ENCODE assay signal across 9 cellular contexts in genomic region chr6:31660998-31661866, GRCh38. TPM values are rescaled to one million over a fixed set of nuclear protein-coding genes. Genes with fewer than 3 reads are reported as not detected.
A peak's percentile ranks its signal among the peaks of the same experiment; 100 is the strongest.
DNase-seq lines count a peak whose midpoint lies in the region; ATAC-seq, FAIRE-seq and TF ChIP-seq lines count a peak whose summit lies in the region.
"Had no signal": no experiment of that assay in that cellular context is flagged by ENCODE, and none has a peak within 500 bp of the region (broad histone marks: within the 10 kb centered on the region; RNA-seq: fewer than 3 reads in every experiment).

No MANE protein-coding gene starts in this region.

- no peak for ATAC-seq in activated naive CD8-positive, alpha-beta T cell treated with anti-CD3 and anti-CD28 coated beads, Interleukin-2, amount 10 ng/mL, durations not matched to agents 7 days and 5 days (ENCODE audit: low read depth)
- peak; percentile 7 for ATAC-seq in thoracic aorta (ENCODE audit: insufficient number of reproducible peaks, low FRiP score, low read depth)
- no peak for ATAC-seq in HG02970 (IDR thresholded peaks at IDR 0.05; ENCODE audit: low FRiP score, unreplicated experiment)

- peak overlapping the region; percentile 96 for H3K4me2 ChIP-seq in keratinocyte (ENCODE audit: control insufficient read depth, extremely low read depth, insufficient read depth, low read depth, low read length)

- H3K36me3 ChIP-seq in keratinocyte (ENCODE audit: control insufficient read depth in 2 of 2, extremely low read depth in 1 of 2, insufficient read depth in 2 of 2, low read length in 2 of 2) = peaks cover 8% of the 10 kb centered on the region in 2 experiments
- no peaks in the 10 kb centered on the region for H3K36me3 ChIP-seq in thoracic aorta

- no peak for TF ChIP-seq CTCF in keratinocyte (optimal IDR thresholded peaks at IDR 0.05 in 1 of 3, IDR thresholded peaks at IDR 0.05 in 1 of 3, conservative IDR thresholded peaks at IDR 0.05 in 1 of 3; ENCODE audit: extremely low read depth in 1 of 3, insufficient read depth in 2 of 3, low read length in 3 of 3)
- TF ChIP-seq CTCF in thoracic aorta (IDR thresholded peaks at IDR 0.05) = no peak

- H3K9me3 ChIP-seq in keratinocyte (ENCODE audit: control insufficient read depth, low read depth, low read length) (no peaks in the 10 kb centered on the region), thoracic aorta (no peaks in the 10 kb centered on the region)

- no peak for DNase-seq in activated CD4-positive, alpha-beta T cell treated with anti-CD3 and anti-CD28 coated beads, Interleukin-2, amount 10 ng/mL, durations not matched to agents 24 days and 14 days
- no peak for DNase-seq in activated CD4-positive, alpha-beta T cell treated with anti-CD3 and anti-CD28 coated beads for 1 hour
- DNase-seq in activated naive CD8-positive, alpha-beta T cell treated with anti-CD3 and anti-CD28 coated beads, Interleukin-2, amount 10 ng/mL, durations not matched to agents 7 days and 5 days = no peak
- no peak for DNase-seq in keratinocyte (ENCODE audit: low read depth, low spot score)
- DNase-seq in thoracic aorta (ENCODE audit: low spot score) = no peak
- DNase-seq in GM12891 (ENCODE audit: insufficient read length, low spot score) = no peak
- DNase-seq in NCI-H1092 (lab: John Stamatoyannopoulos, UW) = no peak

- no peaks in the 10 kb centered on the region for H3K27me3 Mint-ChIP-seq in activated CD4-positive, alpha-beta T cell treated with anti-CD3 and anti-CD28 coated beads, Interleukin-2, amount 10 ng/mL, durations not matched to agents 24 days and 14 days
- no peaks in the 10 kb centered on the region for H3K27me3 Mint-ChIP-seq in activated naive CD8-positive, alpha-beta T cell treated with anti-CD3 and anti-CD28 coated beads, Interleukin-2, amount 10 ng/mL, durations not matched to agents 7 days and 5 days

- peak overlapping the region; percentile 76 for H3K27ac Mint-ChIP-seq in activated CD4-positive, alpha-beta T cell treated with anti-CD3 and anti-CD28 coated beads, Interleukin-2, amount 10 ng/mL, durations not matched to agents 24 days and 14 days
- H3K27ac Mint-ChIP-seq in activated naive CD8-positive, alpha-beta T cell treated with anti-CD3 and anti-CD28 coated beads, Interleukin-2, amount 10 ng/mL, durations not matched to agents 7 days and 5 days = peak overlapping the region; percentile 79

- peaks cover 35% of the 10 kb centered on the region for H3K79me2 ChIP-seq in keratinocyte (ENCODE audit: control insufficient read depth, insufficient read depth, low read length)

- H3K4me3 Mint-ChIP-seq in activated CD4-positive, alpha-beta T cell treated with anti-CD3 and anti-CD28 coated beads, Interleukin-2, amount 10 ng/mL, durations not matched to agents 24 days and 14 days = peak overlapping the region; percentile 97
- H3K4me3 Mint-ChIP-seq in activated naive CD8-positive, alpha-beta T cell treated with anti-CD3 and anti-CD28 coated beads, Interleukin-2, amount 10 ng/mL, durations not matched to agents 7 days and 5 days = peak overlapping the region; percentile 92

- peak overlapping the region; percentile 75 for H3K9ac ChIP-seq in keratinocyte (ENCODE audit: control insufficient read depth, extremely low read depth, insufficient read depth, low read length)

- H3K9me1 ChIP-seq in keratinocyte (ENCODE audit: control insufficient read depth, extremely low read depth, insufficient read depth, low read length) = no peaks in the 10 kb centered on the region

- dilution Hi-C loops in keratinocyte (cut with MboI; ENCODE audit: extremely low pct_ligation_motif_present, low sequenced_read_pairs) = no loop called here

- H3K4me3 ChIP-seq in keratinocyte (ENCODE audit: control insufficient read depth in 2 of 3, extremely low read depth in 1 of 3, insufficient read depth in 2 of 3, low read depth in 1 of 3, low read length in 3 of 3) (peak overlapping the region; percentile 46 to 97 (median 89)), thoracic aorta (peak overlapping the region; percentile 82)

- H3K36me3 Mint-ChIP-seq in activated CD4-positive, alpha-beta T cell treated with anti-CD3 and anti-CD28 coated beads, Interleukin-2, amount 10 ng/mL, durations not matched to agents 24 days and 14 days (ENCODE audit: low read depth) = peaks cover 65% of the 10 kb centered on the region
- H3K36me3 Mint-ChIP-seq in activated naive CD8-positive, alpha-beta T cell treated with anti-CD3 and anti-CD28 coated beads, Interleukin-2, amount 10 ng/mL, durations not matched to agents 7 days and 5 days = peaks cover 45% of the 10 kb centered on the region

- peaks cover 63% of the 10 kb centered on the region for H3K4me1 Mint-ChIP-seq in activated CD4-positive, alpha-beta T cell treated with anti-CD3 and anti-CD28 coated beads, Interleukin-2, amount 10 ng/mL, durations not matched to agents 24 days and 14 days
- peaks cover 52% of the 10 kb centered on the region for H3K4me1 Mint-ChIP-seq in activated naive CD8-positive, alpha-beta T cell treated with anti-CD3 and anti-CD28 coated beads, Interleukin-2, amount 10 ng/mL, durations not matched to agents 7 days and 5 days

- POLR2A ChIA-PET in activated naive CD8-positive, alpha-beta T cell treated with anti-CD3 and anti-CD28 coated beads, Interleukin-2, amount 10 ng/mL, durations not matched to agents 7 days and 5 days (lab: Charles Lee) = interaction anchor here (0.6 to 7.0 kb wide), 13 partner anchors 8 to 241 kb away, joined by 3 to 138 read pairs (median 4); partner anchors contain the start of genes ABHD16A, APOM, BAG6 and CLIC1

- H2AFZ ChIP-seq in keratinocyte (ENCODE audit: control insufficient read depth, low read length) = peak overlapping the region; percentile 28

- H3K27me3 ChIP-seq in keratinocyte (ENCODE audit: control insufficient read depth, extremely low read depth, insufficient read depth, low read length) = no peaks in the 10 kb centered on the region
- H3K27me3 ChIP-seq in thoracic aorta (replicated peaks; ENCODE audit: insufficient read depth) = no peaks in the 10 kb centered on the region

- no peaks in the 10 kb centered on the region for H3K9me3 Mint-ChIP-seq in activated CD4-positive, alpha-beta T cell treated with anti-CD3 and anti-CD28 coated beads, Interleukin-2, amount 10 ng/mL, durations not matched to agents 24 days and 14 days
- no peaks in the 10 kb centered on the region for H3K9me3 Mint-ChIP-seq in activated naive CD8-positive, alpha-beta T cell treated with anti-CD3 and anti-CD28 coated beads, Interleukin-2, amount 10 ng/mL, durations not matched to agents 7 days and 5 days

- no peaks in the 10 kb centered on the region for H4K20me1 ChIP-seq in keratinocyte (ENCODE audit: control insufficient read depth, extremely low read depth, insufficient read depth, low read length)

- no peak for TF ChIP-seq POLR2A in GM12891 (IDR thresholded peaks at IDR 0.05; ENCODE audit: low read depth, low read length)

- FAIRE-seq in keratinocyte (lab: Jason Lieb, UNC) = no peak
- FAIRE-seq in GM12891 (lab: Jason Lieb, UNC) = no peak
- FAIRE-seq: G401.6 had no signal

- peak overlapping the region; percentile 77 for H3K27ac ChIP-seq in keratinocyte (ENCODE audit: control insufficient read depth, insufficient read depth, low read length)
- peak overlapping the region; percentile 78 to 90 for H3K27ac ChIP-seq in thoracic aorta

- H3K4me1 ChIP-seq in keratinocyte (ENCODE audit: control insufficient read depth, extremely low read depth, insufficient read depth, low read length) (peaks cover 42% of the 10 kb centered on the region), thoracic aorta (ENCODE audit: control insufficient read depth in 1 of 2, low read depth in 2 of 2) (peaks cover 25 to 61% of the 10 kb centered on the region in 2 donors)

- intact Hi-C loops in activated CD4-positive, alpha-beta T cell treated with anti-CD3 and anti-CD28 coated beads, Interleukin-2, amount 10 ng/mL, durations not matched to agents 24 days and 14 days (cut with micrococcal nuclease) = loop anchor here (1.0 to 10.0 kb wide), 2 partner anchors 9 to 1194 kb away; partner anchors contain the start of genes BAG6, PSMB9 and TAP1

RNA-seq across cellular contexts. Expression of gene C6orf47, which starts 0.7 kb away (rescaled TPM):
- 16.8 and 17.9 TPM in 2 replicates for total RNA-seq in activated CD4-positive, alpha-beta T cell treated with anti-CD3 and anti-CD28 coated beads, Interleukin-2, amount 10 ng/mL, durations not matched to agents 24 days and 14 days
- total RNA-seq in activated naive CD8-positive, alpha-beta T cell treated with anti-CD3 and anti-CD28 coated beads, Interleukin-2, amount 10 ng/mL, durations not matched to agents 7 days and 5 days = 10 to 100 TPM; 30.7 to 32.2 TPM
- 7.9 to 10.0 TPM (median 8.3 TPM) in 3 replicates for polyA plus RNA-seq in keratinocyte
- polyA plus RNA-seq in keratinocyte (2011; ENCODE audit: low read depth) = 4.2 TPM
- 5.9 and 9.4 TPM in 2 replicates for polyA plus RNA-seq in keratinocyte (2011; cell fraction: cytosol; rRNA removed)
- polyA plus RNA-seq in keratinocyte (2011; cell fraction: nucleus; rRNA removed) = 10.4 and 11.5 TPM in 2 replicates
- 9.0 and 15.5 TPM in 2 replicates for polyA plus RNA-seq in keratinocyte (2012; ENCODE audit: low replicate concordance)
- polyA minus RNA-seq in keratinocyte = 4.1 to 10.6 TPM (median 4.8 TPM) in 3 replicates
- polyA minus RNA-seq in keratinocyte (2011; cell fraction: cytosol; rRNA and poly(A)+ RNA removed) = 5.6 TPM
- 5.2 and 8.1 TPM in 2 replicates for polyA minus RNA-seq in keratinocyte (2011; cell fraction: nucleus; rRNA and poly(A)+ RNA removed)
- total RNA-seq in thoracic aorta = 10 to 100 TPM; 23.7 to 40.1 TPM
- 13.6 TPM for polyA plus RNA-seq in GM12891 (2012; ENCODE audit: low read depth, missing spikeins)

RNA-seq across cellular contexts. Expression of gene GPANK1, which starts 3.6 kb away (rescaled TPM):
- total RNA-seq in activated CD4-positive, alpha-beta T cell treated with anti-CD3 and anti-CD28 coated beads, Interleukin-2, amount 10 ng/mL, durations not matched to agents 24 days and 14 days = 32.9 and 33.6 TPM in 2 replicates
- 10 to 100 TPM; 30.7 to 32.0 TPM for total RNA-seq in activated naive CD8-positive, alpha-beta T cell treated with anti-CD3 and anti-CD28 coated beads, Interleukin-2, amount 10 ng/mL, durations not matched to agents 7 days and 5 days
- 7.9 to 11.4 TPM (median 10.0 TPM) in 3 replicates for polyA plus RNA-seq in keratinocyte
- 15.6 TPM for polyA plus RNA-seq in keratinocyte (2011; ENCODE audit: low read depth)
- polyA plus RNA-seq in keratinocyte (2011; cell fraction: cytosol; rRNA removed) = 10.4 TPM in 2 replicates
- 10.7 and 14.0 TPM in 2 replicates for polyA plus RNA-seq in keratinocyte (2011; cell fraction: nucleus; rRNA removed)
- 7.1 and 10.4 TPM in 2 replicates for polyA plus RNA-seq in keratinocyte (2012; ENCODE audit: low replicate concordance)
- polyA minus RNA-seq in keratinocyte = 2.6 to 5.5 TPM (median 3.4 TPM) in 3 replicates
- 4.0 TPM for polyA minus RNA-seq in keratinocyte (2011; cell fraction: cytosol; rRNA and poly(A)+ RNA removed)
- 2.7 and 4.0 TPM in 2 replicates for polyA minus RNA-seq in keratinocyte (2011; cell fraction: nucleus; rRNA and poly(A)+ RNA removed)
- 10 to 100 TPM; 15.0 to 19.2 TPM for total RNA-seq in thoracic aorta
- polyA plus RNA-seq in GM12891 (2012; ENCODE audit: low read depth, missing spikeins) = 20.1 TPM

RNA-seq across cellular contexts. Expression of gene CSNK2B, which starts 4.6 kb away (rescaled TPM):
- total RNA-seq in activated CD4-positive, alpha-beta T cell treated with anti-CD3 and anti-CD28 coated beads, Interleukin-2, amount 10 ng/mL, durations not matched to agents 24 days and 14 days = 288 and 302 TPM in 2 replicates
- total RNA-seq in activated naive CD8-positive, alpha-beta T cell treated with anti-CD3 and anti-CD28 coated beads, Interleukin-2, amount 10 ng/mL, durations not matched to agents 7 days and 5 days = 100 to 1,000 TPM; 206 to 216 TPM
- 41.9 to 108 TPM (median 43.7 TPM) in 3 replicates for polyA plus RNA-seq in keratinocyte
- 169 TPM for polyA plus RNA-seq in keratinocyte (2011; ENCODE audit: low read depth)
- 94.0 and 103 TPM in 2 replicates for polyA plus RNA-seq in keratinocyte (2011; cell fraction: cytosol; rRNA removed)
- 119 and 126 TPM in 2 replicates for polyA plus RNA-seq in keratinocyte (2011; cell fraction: nucleus; rRNA removed)
- 233 and 291 TPM in 2 replicates for polyA plus RNA-seq in keratinocyte (2012; ENCODE audit: low replicate concordance)
- polyA minus RNA-seq in keratinocyte = 97.3 to 253 TPM (median 118 TPM) in 3 replicates
- polyA minus RNA-seq in keratinocyte (2011; cell fraction: cytosol; rRNA and poly(A)+ RNA removed) = 82.9 TPM
- polyA minus RNA-seq in keratinocyte (2011; cell fraction: nucleus; rRNA and poly(A)+ RNA removed) = 21.2 and 35.9 TPM in 2 replicates
- total RNA-seq in thoracic aorta = 100 to 1,000 TPM; 175 to 202 TPM
- 322 TPM for polyA plus RNA-seq in GM12891 (2012; ENCODE audit: low read depth, missing spikeins)

RNA-seq across cellular contexts. Expression of gene APOM, which starts 5.5 kb away (rescaled TPM):
- total RNA-seq in activated CD4-positive, alpha-beta T cell treated with anti-CD3 and anti-CD28 coated beads, Interleukin-2, amount 10 ng/mL, durations not matched to agents 24 days and 14 days = 2.5 and 3.4 TPM in 2 replicates
- total RNA-seq in activated naive CD8-positive, alpha-beta T cell treated with anti-CD3 and anti-CD28 coated beads, Interleukin-2, amount 10 ng/mL, durations not matched to agents 7 days and 5 days = 1 to 10 TPM; 3.1 to 4.6 TPM
- polyA plus RNA-seq in keratinocyte = 1.4 to 2.6 TPM (median 2.3 TPM) in 3 replicates
- polyA plus RNA-seq in keratinocyte (2011; ENCODE audit: low read depth) = not detected
- 1.6 and 1.8 TPM in 2 replicates for polyA plus RNA-seq in keratinocyte (2011; cell fraction: cytosol; rRNA removed)
- polyA plus RNA-seq in keratinocyte (2011; cell fraction: nucleus; rRNA removed) = 1.3 and 2.0 TPM in 2 replicates
- polyA plus RNA-seq in keratinocyte (2012; ENCODE audit: low replicate concordance) = 1.6 and 1.8 TPM in 2 replicates
- polyA minus RNA-seq in keratinocyte = 0.69 to 0.86 TPM in 2 of 3 replicates, not detected in the other
- not detected for polyA minus RNA-seq in keratinocyte (2011; cell fraction: cytosol; rRNA and poly(A)+ RNA removed)
- polyA minus RNA-seq in keratinocyte (2011; cell fraction: nucleus; rRNA and poly(A)+ RNA removed) = 0.53 TPM in 1 of 2 replicates, not detected in the other
- total RNA-seq in thoracic aorta = 1 to 10 TPM in 1 of 2 donors, not detected in 1; 2.2 TPM
- 4.3 TPM for polyA plus RNA-seq in GM12891 (2012; ENCODE audit: low read depth, missing spikeins)

RNA-seq across cellular contexts. Expression of gene LY6G5B, which starts 8.5 kb away (rescaled TPM):
- 32.8 and 33.5 TPM in 2 replicates for total RNA-seq in activated CD4-positive, alpha-beta T cell treated with anti-CD3 and anti-CD28 coated beads, Interleukin-2, amount 10 ng/mL, durations not matched to agents 24 days and 14 days
- total RNA-seq in activated naive CD8-positive, alpha-beta T cell treated with anti-CD3 and anti-CD28 coated beads, Interleukin-2, amount 10 ng/mL, durations not matched to agents 7 days and 5 days = 10 to 100 TPM; 33.8 to 36.4 TPM
- polyA plus RNA-seq in keratinocyte = 3.6 to 5.2 TPM (median 4.1 TPM) in 3 replicates
- 2.2 TPM for polyA plus RNA-seq in keratinocyte (2011; ENCODE audit: low read depth)
- 0.27 TPM in 1 of 2 replicates, not detected in the other for polyA plus RNA-seq in keratinocyte (2011; cell fraction: cytosol; rRNA removed)
- 51.0 and 57.0 TPM in 2 replicates for polyA plus RNA-seq in keratinocyte (2011; cell fraction: nucleus; rRNA removed)
- polyA plus RNA-seq in keratinocyte (2012; ENCODE audit: low replicate concordance) = 5.9 and 11.6 TPM in 2 replicates
- 1.0 to 9.6 TPM (median 3.6 TPM) in 3 replicates for polyA minus RNA-seq in keratinocyte
- not detected for polyA minus RNA-seq in keratinocyte (2011; cell fraction: cytosol; rRNA and poly(A)+ RNA removed)
- polyA minus RNA-seq in keratinocyte (2011; cell fraction: nucleus; rRNA and poly(A)+ RNA removed) = 3.5 and 9.1 TPM in 2 replicates
- total RNA-seq in thoracic aorta = 10 to 100 TPM in 1 of 2 donors, 1 to 10 TPM in 1; 9.6 to 24.3 TPM
- polyA plus RNA-seq in GM12891 (2012; ENCODE audit: low read depth, missing spikeins) = 26.0 TPM
